ENCODE assay signal across 1 cellular context in the genomic region with DNA sequence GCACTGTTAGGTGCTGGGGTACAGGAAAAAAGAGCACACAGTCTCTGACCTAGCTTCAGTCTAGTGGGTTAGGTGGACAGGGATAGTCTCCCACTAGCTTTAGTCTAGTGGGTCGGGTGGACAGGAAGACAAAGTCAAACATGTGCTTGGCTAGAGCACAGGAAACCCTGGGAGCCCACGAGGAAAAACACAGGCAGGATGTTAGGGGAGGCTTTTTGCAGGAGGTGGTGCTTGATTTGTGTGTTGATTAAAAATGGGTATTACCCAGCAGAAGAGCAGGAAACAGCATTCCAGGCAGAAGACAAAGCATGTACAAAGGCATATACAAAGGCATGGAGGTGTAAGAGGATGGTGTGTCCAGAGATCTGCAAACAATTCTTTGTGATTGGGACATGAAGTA.
TF ChIP-seq lines count a peak whose summit lies in the region.

No MANE protein-coding gene starts in this region.

TF ChIP-seq in IMR-90, 13 proteins besides CTCF, POLR2A, EP300 and RAD21 (continued from another document):
- TF ChIP-seq, protein P1, sequence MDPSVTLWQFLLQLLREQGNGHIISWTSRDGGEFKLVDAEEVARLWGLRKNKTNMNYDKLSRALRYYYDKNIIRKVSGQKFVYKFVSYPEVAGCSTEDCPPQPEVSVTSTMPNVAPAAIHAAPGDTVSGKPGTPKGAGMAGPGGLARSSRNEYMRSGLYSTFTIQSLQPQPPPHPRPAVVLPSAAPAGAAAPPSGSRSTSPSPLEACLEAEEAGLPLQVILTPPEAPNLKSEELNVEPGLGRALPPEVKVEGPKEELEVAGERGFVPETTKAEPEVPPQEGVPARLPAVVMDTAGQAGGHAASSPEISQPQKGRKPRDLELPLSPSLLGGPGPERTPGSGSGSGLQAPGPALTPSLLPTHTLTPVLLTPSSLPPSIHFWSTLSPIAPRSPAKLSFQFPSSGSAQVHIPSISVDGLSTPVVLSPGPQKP (IDR thresholded peaks at IDR 0.05; ENCODE audit: borderline replicate concordance, low read depth, low read length), result no peak
- TF ChIP-seq MAZ (IDR thresholded peaks at IDR 0.05; ENCODE audit: borderline replicate concordance, low read depth, low read length) (no peak), MAFK (IDR thresholded peaks at IDR 0.05; ENCODE audit: low read depth, low read length) (no peak), SMC3 (IDR thresholded peaks at IDR 0.05; ENCODE audit: low read depth, low read length) (no peak)
TF ChIP-seq in IMR-90: peak in this region for 0.
